ENCODE assay signal across 17 cellular contexts in the genomic region with DNA sequence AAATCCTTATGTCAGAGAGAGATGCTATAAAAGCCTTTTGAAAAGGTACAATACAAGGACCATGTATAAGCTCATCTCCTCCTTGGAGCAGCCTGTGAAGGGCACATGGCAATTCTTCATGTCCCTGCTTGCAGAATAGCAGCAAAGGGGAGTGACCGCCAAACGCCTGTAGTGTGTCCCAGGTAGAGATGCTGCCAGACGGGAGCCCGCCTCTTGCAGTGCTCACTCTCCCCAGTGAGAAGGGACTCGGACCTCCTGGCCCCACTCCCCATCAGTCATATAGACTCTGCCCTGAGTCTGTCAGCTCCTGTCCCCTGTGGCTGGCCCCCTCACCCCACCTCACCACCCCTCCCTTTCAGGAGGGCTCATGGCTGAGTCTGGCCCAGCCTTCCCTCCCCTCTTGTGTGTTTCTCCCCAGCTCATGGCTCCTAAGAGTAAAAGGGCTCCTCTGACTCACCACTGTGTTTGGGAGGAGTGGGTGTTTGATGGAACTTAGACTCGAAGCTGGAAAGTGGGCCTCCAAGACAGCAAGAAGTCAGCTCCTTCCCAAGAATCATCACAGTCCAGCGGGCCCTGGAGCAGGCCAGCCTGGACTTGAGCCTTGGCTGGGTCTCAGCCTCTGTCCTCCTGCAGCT. TPM values are rescaled to one million over a fixed set of nuclear protein-coding genes. Genes with fewer than 3 reads are reported as not detected.
DNase-seq lines count a peak whose midpoint lies in the region; ATAC-seq, FAIRE-seq and TF ChIP-seq lines count a peak whose summit lies in the region.
"Had no signal": no experiment of that assay in that cellular context is flagged by ENCODE, and none has a peak within 500 bp of the region (broad histone marks: within the 10 kb centered on the region; RNA-seq: fewer than 3 reads in every experiment).

No MANE protein-coding gene starts in this region.

- DNase-seq in activated T-cell treated with anti-CD3 and anti-CD28 coated beads, Interleukin-2, amount 50 U/mL, for 24 hours: no peak
- DNase-seq in activated T-cell treated with anti-CD3 and anti-CD28 coated beads, Interleukin-2, amount 50 U/mL, for 48 hours: no peak
- DNase-seq in bronchial epithelial cell (ENCODE audit: low read depth): no peak
- DNase-seq in stimulated activated effector memory CD8-positive, alpha-beta T cell treated with anti-CD3 and anti-CD28 coated beads, Interleukin-12 subunit alpha, Interleukin-12 subunit beta, amount 100 ng/mL, for 72 hours (ENCODE audit: low spot score in 2 of 2): no peak
- no peak for DNase-seq in posterior cingulate gyrus
- no peak for DNase-seq in MG63
- DNase-seq: amygdala, HFFc6, NCI-H1694 treated with DMSO at 0.1 percent for 48 hours, Right ventricle myocardium superior had no signal

- H3K9me3 ChIP-seq in MG63: no peaks in the 10 kb centered on the region
- H3K9me3 ChIP-seq: right atrium auricular region had no signal

- FAIRE-seq in bronchial epithelial cell (lab: Jason Lieb, UNC): peak; percentile 52

- intact Hi-C loops in posterior cingulate gyrus (cut with DNase I): loop anchor here (5.0 kb wide), 1 partner anchor 136 kb away; no protein-coding TSS in a partner anchor

- H3K36me3 Mint-ChIP-seq in activated T-cell treated with anti-CD3 and anti-CD28 coated beads, Interleukin-2, amount 50 U/mL, for 24 hours (ENCODE audit: low read depth): peaks cover 81% of the 10 kb centered on the region
- peaks cover 3% of the 10 kb centered on the region for H3K36me3 Mint-ChIP-seq in IgD-negative memory B cell
- peaks cover 84% of the 10 kb centered on the region for H3K36me3 Mint-ChIP-seq in stimulated activated effector memory CD8-positive, alpha-beta T cell treated with anti-CD3 and anti-CD28 coated beads, Interleukin-12 subunit alpha, Interleukin-12 subunit beta, amount 100 ng/mL, for 72 hours
- H3K36me3 Mint-ChIP-seq: WTC11 had no signal

- H3K4me1 Mint-ChIP-seq in activated T-cell treated with anti-CD3 and anti-CD28 coated beads, Interleukin-2, amount 50 U/mL, for 24 hours (ENCODE audit: low read depth): peaks cover 27% of the 10 kb centered on the region
- peaks cover 12 to 19% (median 15%) of the 10 kb centered on the region in 3 donors for H3K4me1 Mint-ChIP-seq in IgD-negative memory B cell
- H3K4me1 Mint-ChIP-seq in stimulated activated effector memory CD8-positive, alpha-beta T cell treated with anti-CD3 and anti-CD28 coated beads, Interleukin-12 subunit alpha, Interleukin-12 subunit beta, amount 100 ng/mL, for 72 hours: peaks cover 60% of the 10 kb centered on the region
- H3K4me1 Mint-ChIP-seq: WTC11 had no signal

- H3K9me3 Mint-ChIP-seq in activated T-cell treated with anti-CD3 and anti-CD28 coated beads, Interleukin-2, amount 50 U/mL, for 24 hours: no peaks in the 10 kb centered on the region
- no peaks in the 10 kb centered on the region for H3K9me3 Mint-ChIP-seq in IgD-negative memory B cell
- no peaks in the 10 kb centered on the region for H3K9me3 Mint-ChIP-seq in stimulated activated effector memory CD8-positive, alpha-beta T cell treated with anti-CD3 and anti-CD28 coated beads, Interleukin-12 subunit alpha, Interleukin-12 subunit beta, amount 100 ng/mL, for 72 hours
- H3K9me3 Mint-ChIP-seq: HFFc6, mesothelial cell of epicardium, WTC11 had no signal

- TF ChIP-seq CTCF in bronchial epithelial cell (IDR thresholded peaks at IDR 0.05; ENCODE audit: insufficient read depth, low read length, severe bottlenecking): no peak

- H3K27me3 Mint-ChIP-seq in activated T-cell treated with anti-CD3 and anti-CD28 coated beads, Interleukin-2, amount 50 U/mL, for 24 hours: no peaks in the 10 kb centered on the region
- no peaks in the 10 kb centered on the region for H3K27me3 Mint-ChIP-seq in IgD-negative memory B cell

- H3K4me3 Mint-ChIP-seq in activated T-cell treated with anti-CD3 and anti-CD28 coated beads, Interleukin-2, amount 50 U/mL, for 24 hours: no peak overlapping the region
- H3K4me3 Mint-ChIP-seq in IgD-negative memory B cell: peak overlapping the region in 1 of 4 donors; percentile 1
- no peak overlapping the region for H3K4me3 Mint-ChIP-seq in stimulated activated effector memory CD8-positive, alpha-beta T cell treated with anti-CD3 and anti-CD28 coated beads, Interleukin-12 subunit alpha, Interleukin-12 subunit beta, amount 100 ng/mL, for 72 hours
- H3K4me3 Mint-ChIP-seq: HFFc6, mesothelial cell of epicardium, WTC11 had no signal

- H3K27ac Mint-ChIP-seq in activated T-cell treated with anti-CD3 and anti-CD28 coated beads, Interleukin-2, amount 50 U/mL, for 24 hours: peak overlapping the region; percentile 93
- H3K27ac Mint-ChIP-seq in IgD-negative memory B cell: peak overlapping the region; percentile 3 to 90 (median 85)
- H3K27ac Mint-ChIP-seq in stimulated activated effector memory CD8-positive, alpha-beta T cell treated with anti-CD3 and anti-CD28 coated beads, Interleukin-12 subunit alpha, Interleukin-12 subunit beta, amount 100 ng/mL, for 72 hours: peak overlapping the region; percentile 95
- H3K27ac Mint-ChIP-seq: HFFc6, mesothelial cell of epicardium, WTC11 had no signal

- H3K27me3 ChIP-seq in bronchial epithelial cell (ENCODE audit: control insufficient read depth, insufficient read depth, low read length) (no peaks in the 10 kb centered on the region), MG63 (no peaks in the 10 kb centered on the region)
- H3K27me3 ChIP-seq: hepatocyte, right atrium auricular region had no signal

- no peaks in the 10 kb centered on the region for H3K36me3 ChIP-seq in bronchial epithelial cell (ENCODE audit: control insufficient read depth, insufficient read depth, low read length)
- H3K36me3 ChIP-seq in MG63: no peaks in the 10 kb centered on the region
- H3K36me3 ChIP-seq: right atrium auricular region had no signal

- H3K4me3 ChIP-seq in bronchial epithelial cell (ENCODE audit: low read depth, low read length): no peak overlapping the region
- no peak overlapping the region for H3K4me3 ChIP-seq in MG63
- H3K4me3 ChIP-seq: hepatocyte, right atrium auricular region had no signal

- ATAC-seq in stimulated activated effector memory CD8-positive, alpha-beta T cell treated with anti-CD3 and anti-CD28 coated beads, Interleukin-12 subunit alpha, Interleukin-12 subunit beta, amount 100 ng/mL, for 72 hours: no peak
- no peak for ATAC-seq in HG03378 (IDR thresholded peaks at IDR 0.05; ENCODE audit: unreplicated experiment)
- ATAC-seq: WTC11 had no signal

RNA-seq across cellular contexts. Expression of gene DEGS2, which starts 41.0 kb away (rescaled TPM):
- polyA plus RNA-seq in IgD-negative memory B cell: 6.5 TPM
- 0.53 and 9.7 TPM in 2 replicates for total RNA-seq in bronchial epithelial cell
- total RNA-seq in MG63 (2014; rRNA removed; shearing (Covaris generic); ENCODE audit: low replicate concordance): not detected in 2 replicates
- total RNA-seq: HFFc6; right atrium auricular region; Right ventricle myocardium superior; T-helper 1 cell treated with Interleukin-12 subunit alpha and Interleukin-12 subunit beta and Interleukin-4 antibody, amounts not matched to agents 30 ng/mL and 1 ng/mL, for 36 hours had no signal

RNA-seq across cellular contexts. Expression of gene EVL, which starts 53.3 kb away (rescaled TPM):
- 73.3 TPM for polyA plus RNA-seq in IgD-negative memory B cell
- 6.1 and 6.4 TPM in 2 replicates for total RNA-seq in bronchial epithelial cell
- 17.3 and 17.9 TPM in 2 replicates for total RNA-seq in MG63 (2014; rRNA removed; shearing (Covaris generic); ENCODE audit: low replicate concordance)
